In the genomic region with DNA sequence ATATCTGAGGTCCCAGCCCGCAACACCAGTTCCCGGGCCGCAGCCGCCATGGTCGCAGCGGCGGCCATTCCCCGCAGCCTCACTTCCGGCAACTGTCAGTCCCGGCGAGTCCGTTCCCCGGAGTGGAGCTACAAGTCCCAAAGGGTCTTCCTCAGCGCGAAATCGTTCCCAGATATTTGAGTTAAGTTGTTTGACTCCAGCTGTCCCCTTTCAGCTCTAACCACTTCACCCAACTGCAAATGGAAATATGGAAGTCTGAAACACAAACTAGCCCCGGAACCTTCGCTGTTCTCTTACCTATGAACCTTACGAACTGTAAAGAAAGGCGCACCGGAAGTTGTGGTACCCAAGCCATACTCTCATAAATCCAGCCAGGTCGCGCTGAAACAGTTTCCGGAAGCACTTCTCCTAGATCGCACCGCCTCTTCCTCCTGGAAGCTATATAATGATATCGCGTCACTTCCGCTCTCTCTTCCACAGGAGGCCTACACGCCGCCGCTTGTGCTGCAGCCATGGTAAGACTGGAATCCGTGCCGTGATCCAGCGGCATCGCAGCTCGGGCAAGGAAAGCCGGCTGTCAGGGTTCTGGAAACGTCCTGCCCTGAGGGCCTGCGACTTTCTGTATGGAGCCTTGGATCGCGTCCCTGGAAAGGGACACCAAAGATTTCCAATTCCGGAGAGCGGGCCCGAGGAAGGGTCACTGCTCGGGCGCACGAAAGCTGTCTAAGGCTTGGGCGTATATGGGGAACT, we compare ENCODE assay signal across 1 cellular context.
TF ChIP-seq lines count a peak whose summit lies in the region.

A gene (plus strand): TSS at position 468 of the 750 bp plus-strand sequence. CDS start 45 bp downstream, at position 513.
A gene with protein sequence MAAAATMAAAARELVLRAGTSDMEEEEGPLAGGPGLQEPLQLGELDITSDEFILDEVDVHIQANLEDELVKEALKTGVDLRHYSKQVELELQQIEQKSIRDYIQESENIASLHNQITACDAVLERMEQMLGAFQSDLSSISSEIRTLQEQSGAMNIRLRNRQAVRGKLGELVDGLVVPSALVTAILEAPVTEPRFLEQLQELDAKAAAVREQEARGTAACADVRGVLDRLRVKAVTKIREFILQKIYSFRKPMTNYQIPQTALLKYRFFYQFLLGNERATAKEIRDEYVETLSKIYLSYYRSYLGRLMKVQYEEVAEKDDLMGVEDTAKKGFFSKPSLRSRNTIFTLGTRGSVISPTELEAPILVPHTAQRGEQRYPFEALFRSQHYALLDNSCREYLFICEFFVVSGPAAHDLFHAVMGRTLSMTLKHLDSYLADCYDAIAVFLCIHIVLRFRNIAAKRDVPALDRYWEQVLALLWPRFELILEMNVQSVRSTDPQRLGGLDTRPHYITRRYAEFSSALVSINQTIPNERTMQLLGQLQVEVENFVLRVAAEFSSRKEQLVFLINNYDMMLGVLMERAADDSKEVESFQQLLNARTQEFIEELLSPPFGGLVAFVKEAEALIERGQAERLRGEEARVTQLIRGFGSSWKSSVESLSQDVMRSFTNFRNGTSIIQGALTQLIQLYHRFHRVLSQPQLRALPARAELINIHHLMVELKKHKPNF (minus strand): TSS at position 269 of the 750 bp plus-strand sequence. CDS start 201 bp downstream, at position 68.

TF ChIP-seq in K562, 482 proteins besides CTCF, POLR2A, EP300 and RAD21 (continued from another document and continues in another):
- 0 out of 2 replicates have a peak, but pooled peaks have one; percentile 28 for TF ChIP-seq ZNF586 (CRISPR knock-in tag; conservative IDR thresholded peaks at IDR 0.05)
- TF ChIP-seq, protein P1, sequence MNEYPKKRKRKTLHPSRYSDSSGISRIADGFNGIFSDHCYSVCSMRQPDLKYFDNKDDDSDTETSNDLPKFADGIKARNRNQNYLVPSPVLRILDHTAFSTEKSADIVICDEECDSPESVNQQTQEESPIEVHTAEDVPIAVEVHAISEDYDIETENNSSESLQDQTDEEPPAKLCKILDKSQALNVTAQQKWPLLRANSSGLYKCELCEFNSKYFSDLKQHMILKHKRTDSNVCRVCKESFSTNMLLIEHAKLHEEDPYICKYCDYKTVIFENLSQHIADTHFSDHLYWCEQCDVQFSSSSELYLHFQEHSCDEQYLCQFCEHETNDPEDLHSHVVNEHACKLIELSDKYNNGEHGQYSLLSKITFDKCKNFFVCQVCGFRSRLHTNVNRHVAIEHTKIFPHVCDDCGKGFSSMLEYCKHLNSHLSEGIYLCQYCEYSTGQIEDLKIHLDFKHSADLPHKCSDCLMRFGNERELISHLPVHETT (CRISPR knock-in tag; conservative IDR thresholded peaks at IDR 0.05 in 1 of 2, IDR thresholded peaks at IDR 0.05 in 1 of 2): peak in 1 of 2 experiments; percentile 96; a peak in 2 of 4 replicates
- TF ChIP-seq ZBTB7A (IDR thresholded peaks at IDR 0.05; ENCODE audit: borderline replicate concordance, control insufficient read depth, low read depth, low read length): peak; percentile 52; the same call in 1 of the 2 replicates
- peak; percentile 72 for TF ChIP-seq ZNF24 (IDR thresholded peaks at IDR 0.05)
- peak; percentile 91 for TF ChIP-seq CREB1 (IDR thresholded peaks at IDR 0.05)
- peak; percentile 92 for TF ChIP-seq CREB1 (CRISPR knock-in tag; IDR thresholded peaks at IDR 0.05)
- no peak for TF ChIP-seq ZNF146 (CRISPR knock-in tag; IDR thresholded peaks at IDR 0.05; ENCODE audit: unreplicated experiment)
- no peak for TF ChIP-seq PTBP1 (IDR thresholded peaks at IDR 0.05; ENCODE audit: low read depth, low read length)
- TF ChIP-seq, protein P2, sequence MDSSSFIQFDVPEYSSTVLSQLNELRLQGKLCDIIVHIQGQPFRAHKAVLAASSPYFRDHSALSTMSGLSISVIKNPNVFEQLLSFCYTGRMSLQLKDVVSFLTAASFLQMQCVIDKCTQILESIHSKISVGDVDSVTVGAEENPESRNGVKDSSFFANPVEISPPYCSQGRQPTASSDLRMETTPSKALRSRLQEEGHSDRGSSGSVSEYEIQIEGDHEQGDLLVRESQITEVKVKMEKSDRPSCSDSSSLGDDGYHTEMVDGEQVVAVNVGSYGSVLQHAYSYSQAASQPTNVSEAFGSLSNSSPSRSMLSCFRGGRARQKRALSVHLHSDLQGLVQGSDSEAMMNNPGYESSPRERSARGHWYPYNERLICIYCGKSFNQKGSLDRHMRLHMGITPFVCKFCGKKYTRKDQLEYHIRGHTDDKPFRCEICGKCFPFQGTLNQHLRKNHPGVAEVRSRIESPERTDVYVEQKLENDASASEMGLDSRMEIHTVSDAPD (CRISPR knock-in tag; IDR thresholded peaks at IDR 0.05): no peak
- peak; percentile 93 for TF ChIP-seq NR2C2 (CRISPR knock-in tag; IDR thresholded peaks at IDR 0.05)
- TF ChIP-seq NR2C2 (tag; IDR thresholded peaks at IDR 0.05): peak; percentile 99
- peak; percentile 79 for TF ChIP-seq TCF7 (IDR thresholded peaks at IDR 0.05; ENCODE audit: borderline replicate concordance)
- TF ChIP-seq CBX8 (IDR thresholded peaks at IDR 0.05; ENCODE audit: borderline replicate concordance, extremely low read depth, low read depth, low read length, poor library complexity, severe bottlenecking): no peak
- TF ChIP-seq, protein P3, sequence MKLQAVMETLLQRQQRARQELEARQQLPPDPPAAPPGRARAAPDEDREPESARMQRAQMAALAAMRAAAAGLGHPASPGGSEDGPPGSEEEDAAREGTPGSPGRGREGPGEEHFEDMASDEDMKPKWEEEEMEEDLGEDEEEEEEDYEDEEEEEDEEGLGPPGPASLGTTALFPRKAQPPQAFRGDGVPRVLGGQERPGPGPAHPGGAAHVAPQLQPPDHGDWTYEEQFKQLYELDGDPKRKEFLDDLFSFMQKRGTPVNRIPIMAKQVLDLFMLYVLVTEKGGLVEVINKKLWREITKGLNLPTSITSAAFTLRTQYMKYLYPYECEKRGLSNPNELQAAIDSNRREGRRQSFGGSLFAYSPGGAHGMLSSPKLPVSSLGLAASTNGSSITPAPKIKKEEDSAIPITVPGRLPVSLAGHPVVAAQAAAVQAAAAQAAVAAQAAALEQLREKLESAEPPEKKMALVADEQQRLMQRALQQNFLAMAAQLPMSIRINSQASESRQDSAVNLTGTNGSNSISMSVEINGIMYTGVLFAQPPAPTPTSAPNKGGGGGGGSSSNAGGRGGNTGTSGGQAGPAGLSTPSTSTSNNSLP (IDR thresholded peaks at IDR 0.05; ENCODE audit: borderline replicate concordance, low read depth, low read length): no peak
- peak; percentile 100 for TF ChIP-seq EP400 (IDR thresholded peaks at IDR 0.05)
- TF ChIP-seq SETDB1 (IDR thresholded peaks at IDR 0.05; ENCODE audit: low read length): peak; percentile 73
- TF ChIP-seq, protein P4, sequence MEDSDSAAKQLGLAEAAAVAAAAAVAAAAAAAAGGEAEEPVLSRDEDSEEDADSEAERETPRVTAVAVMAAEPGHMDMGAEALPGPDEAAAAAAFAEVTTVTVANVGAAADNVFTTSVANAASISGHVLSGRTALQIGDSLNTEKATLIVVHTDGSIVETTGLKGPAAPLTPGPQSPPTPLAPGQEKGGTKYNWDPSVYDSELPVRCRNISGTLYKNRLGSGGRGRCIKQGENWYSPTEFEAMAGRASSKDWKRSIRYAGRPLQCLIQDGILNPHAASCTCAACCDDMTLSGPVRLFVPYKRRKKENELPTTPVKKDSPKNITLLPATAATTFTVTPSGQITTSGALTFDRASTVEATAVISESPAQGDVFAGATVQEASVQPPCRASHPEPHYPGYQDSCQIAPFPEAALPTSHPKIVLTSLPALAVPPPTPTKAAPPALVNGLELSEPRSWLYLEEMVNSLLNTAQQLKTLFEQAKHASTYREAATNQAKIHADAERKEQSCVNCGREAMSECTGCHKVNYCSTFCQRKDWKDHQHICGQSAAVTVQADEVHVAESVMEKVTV (CRISPR knock-in tag; IDR thresholded peaks at IDR 0.05): 0 out of 2 replicates have a peak, but pooled peaks have one; percentile 29
- TF ChIP-seq LEF1 (IDR thresholded peaks at IDR 0.05): no peak; the same call in none of the 2 replicates
- peak; percentile 100 for TF ChIP-seq NCOA1 (IDR thresholded peaks at IDR 0.05; ENCODE audit: low read depth)
- peak; percentile 69 to 74; a peak in 2 of 4 replicates for TF ChIP-seq TBL1XR1 (IDR thresholded peaks at IDR 0.05; ENCODE audit: low read length in 2 of 2)
- peak; percentile 1 for TF ChIP-seq NR4A1 (CRISPR knock-in tag; IDR thresholded peaks at IDR 0.05)
- TF ChIP-seq NR4A1 (tag; IDR thresholded peaks at IDR 0.05): no peak; the same call in 1 of the 2 replicates
- peak; percentile 85 for TF ChIP-seq ETV5 (CRISPR knock-in tag; IDR thresholded peaks at IDR 0.05; ENCODE audit: low read depth)
- TF ChIP-seq, protein P5, sequence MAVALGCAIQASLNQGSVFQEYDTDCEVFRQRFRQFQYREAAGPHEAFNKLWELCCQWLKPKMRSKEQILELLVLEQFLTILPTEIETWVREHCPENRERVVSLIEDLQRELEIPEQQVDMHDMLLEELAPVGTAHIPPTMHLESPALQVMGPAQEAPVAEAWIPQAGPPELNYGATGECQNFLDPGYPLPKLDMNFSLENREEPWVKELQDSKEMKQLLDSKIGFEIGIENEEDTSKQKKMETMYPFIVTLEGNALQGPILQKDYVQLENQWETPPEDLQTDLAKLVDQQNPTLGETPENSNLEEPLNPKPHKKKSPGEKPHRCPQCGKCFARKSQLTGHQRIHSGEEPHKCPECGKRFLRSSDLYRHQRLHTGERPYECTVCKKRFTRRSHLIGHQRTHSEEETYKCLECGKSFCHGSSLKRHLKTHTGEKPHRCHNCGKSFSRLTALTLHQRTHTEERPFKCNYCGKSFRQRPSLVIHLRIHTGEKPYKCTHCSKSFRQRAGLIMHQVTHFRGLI (CRISPR knock-in tag; IDR thresholded peaks at IDR 0.05): peak; percentile 10; the same call in 1 of the 2 replicates
- peak; percentile 35 for TF ChIP-seq KLF6 (CRISPR knock-in tag; IDR thresholded peaks at IDR 0.05; ENCODE audit: borderline replicate concordance)
- 0 out of 2 replicates have a peak, but pooled peaks have one; percentile 51 for TF ChIP-seq ZSCAN29 (IDR thresholded peaks at IDR 0.05)
- 0 out of 2 replicates have a peak, but pooled peaks have one; percentile 68 for TF ChIP-seq ZNF561 (CRISPR knock-in tag; conservative IDR thresholded peaks at IDR 0.05)
- TF ChIP-seq POLR2G (IDR thresholded peaks at IDR 0.05; ENCODE audit: low read depth, low read length): peak; percentile 98
- TF ChIP-seq ETV1 (tag; conservative IDR thresholded peaks at IDR 0.05; ENCODE audit: low read depth): peak; percentile 94
- peak; percentile 93; the same call in 1 of the 2 replicates for TF ChIP-seq POLR2AphosphoS2 (IDR thresholded peaks at IDR 0.05; ENCODE audit: low read length)
- no peak for TF ChIP-seq PURB (CRISPR knock-in tag; IDR thresholded peaks at IDR 0.05; ENCODE audit: low read depth)
- TF ChIP-seq, protein P6, sequence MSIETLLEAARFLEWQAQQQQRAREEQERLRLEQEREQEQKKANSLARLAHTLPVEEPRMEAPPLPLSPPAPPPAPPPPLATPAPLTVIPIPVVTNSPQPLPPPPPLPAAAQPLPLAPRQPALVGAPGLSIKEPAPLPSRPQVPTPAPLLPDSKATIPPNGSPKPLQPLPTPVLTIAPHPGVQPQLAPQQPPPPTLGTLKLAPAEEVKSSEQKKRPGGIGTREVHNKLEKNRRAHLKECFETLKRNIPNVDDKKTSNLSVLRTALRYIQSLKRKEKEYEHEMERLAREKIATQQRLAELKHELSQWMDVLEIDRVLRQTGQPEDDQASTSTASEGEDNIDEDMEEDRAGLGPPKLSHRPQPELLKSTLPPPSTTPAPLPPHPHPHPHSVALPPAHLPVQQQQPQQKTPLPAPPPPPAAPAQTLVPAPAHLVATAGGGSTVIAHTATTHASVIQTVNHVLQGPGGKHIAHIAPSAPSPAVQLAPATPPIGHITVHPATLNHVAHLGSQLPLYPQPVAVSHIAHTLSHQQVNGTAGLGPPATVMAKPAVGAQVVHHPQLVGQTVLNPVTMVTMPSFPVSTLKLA (conservative IDR thresholded peaks at IDR 0.05): peak; percentile 90 to 93
- no peak for TF ChIP-seq HNRNPK (IDR thresholded peaks at IDR 0.05; ENCODE audit: low read depth, low read length, poor library complexity, severe bottlenecking)
- TF ChIP-seq MBD2 (IDR thresholded peaks at IDR 0.05; ENCODE audit: borderline replicate concordance, low read depth): peak; percentile 92
- TF ChIP-seq CBX3 (IDR thresholded peaks at IDR 0.05; ENCODE audit: borderline replicate concordance in 1 of 2, low read length in 2 of 2): peak in 1 of 2 experiments; percentile 85; a peak in 2 of 3 replicates
- peak; percentile 52; the same call in 1 of the 2 replicates for TF ChIP-seq GATAD2B (IDR thresholded peaks at IDR 0.05; ENCODE audit: borderline replicate concordance)
- no peak for TF ChIP-seq SRF (CRISPR knock-in tag; IDR thresholded peaks at IDR 0.05)
- TF ChIP-seq ATF7 (IDR thresholded peaks at IDR 0.05): peak; percentile 93
